ENCODE assay signal across 1 cellular context in genomic region chr20:3470627-3471396, GRCh38.
A peak's percentile ranks its signal among the peaks of the same experiment; 100 is the strongest.
TF ChIP-seq lines count a peak whose summit lies in the region.

Gene ATRN (plus strand): TSS chr20:3471018. CDS start chr20:3471108, 90 bp downstream.

TF ChIP-seq in GM23338, 12 proteins besides CTCF, POLR2A, EP300 and RAD21 (continued from another document):
- TF ChIP-seq, protein P1, sequence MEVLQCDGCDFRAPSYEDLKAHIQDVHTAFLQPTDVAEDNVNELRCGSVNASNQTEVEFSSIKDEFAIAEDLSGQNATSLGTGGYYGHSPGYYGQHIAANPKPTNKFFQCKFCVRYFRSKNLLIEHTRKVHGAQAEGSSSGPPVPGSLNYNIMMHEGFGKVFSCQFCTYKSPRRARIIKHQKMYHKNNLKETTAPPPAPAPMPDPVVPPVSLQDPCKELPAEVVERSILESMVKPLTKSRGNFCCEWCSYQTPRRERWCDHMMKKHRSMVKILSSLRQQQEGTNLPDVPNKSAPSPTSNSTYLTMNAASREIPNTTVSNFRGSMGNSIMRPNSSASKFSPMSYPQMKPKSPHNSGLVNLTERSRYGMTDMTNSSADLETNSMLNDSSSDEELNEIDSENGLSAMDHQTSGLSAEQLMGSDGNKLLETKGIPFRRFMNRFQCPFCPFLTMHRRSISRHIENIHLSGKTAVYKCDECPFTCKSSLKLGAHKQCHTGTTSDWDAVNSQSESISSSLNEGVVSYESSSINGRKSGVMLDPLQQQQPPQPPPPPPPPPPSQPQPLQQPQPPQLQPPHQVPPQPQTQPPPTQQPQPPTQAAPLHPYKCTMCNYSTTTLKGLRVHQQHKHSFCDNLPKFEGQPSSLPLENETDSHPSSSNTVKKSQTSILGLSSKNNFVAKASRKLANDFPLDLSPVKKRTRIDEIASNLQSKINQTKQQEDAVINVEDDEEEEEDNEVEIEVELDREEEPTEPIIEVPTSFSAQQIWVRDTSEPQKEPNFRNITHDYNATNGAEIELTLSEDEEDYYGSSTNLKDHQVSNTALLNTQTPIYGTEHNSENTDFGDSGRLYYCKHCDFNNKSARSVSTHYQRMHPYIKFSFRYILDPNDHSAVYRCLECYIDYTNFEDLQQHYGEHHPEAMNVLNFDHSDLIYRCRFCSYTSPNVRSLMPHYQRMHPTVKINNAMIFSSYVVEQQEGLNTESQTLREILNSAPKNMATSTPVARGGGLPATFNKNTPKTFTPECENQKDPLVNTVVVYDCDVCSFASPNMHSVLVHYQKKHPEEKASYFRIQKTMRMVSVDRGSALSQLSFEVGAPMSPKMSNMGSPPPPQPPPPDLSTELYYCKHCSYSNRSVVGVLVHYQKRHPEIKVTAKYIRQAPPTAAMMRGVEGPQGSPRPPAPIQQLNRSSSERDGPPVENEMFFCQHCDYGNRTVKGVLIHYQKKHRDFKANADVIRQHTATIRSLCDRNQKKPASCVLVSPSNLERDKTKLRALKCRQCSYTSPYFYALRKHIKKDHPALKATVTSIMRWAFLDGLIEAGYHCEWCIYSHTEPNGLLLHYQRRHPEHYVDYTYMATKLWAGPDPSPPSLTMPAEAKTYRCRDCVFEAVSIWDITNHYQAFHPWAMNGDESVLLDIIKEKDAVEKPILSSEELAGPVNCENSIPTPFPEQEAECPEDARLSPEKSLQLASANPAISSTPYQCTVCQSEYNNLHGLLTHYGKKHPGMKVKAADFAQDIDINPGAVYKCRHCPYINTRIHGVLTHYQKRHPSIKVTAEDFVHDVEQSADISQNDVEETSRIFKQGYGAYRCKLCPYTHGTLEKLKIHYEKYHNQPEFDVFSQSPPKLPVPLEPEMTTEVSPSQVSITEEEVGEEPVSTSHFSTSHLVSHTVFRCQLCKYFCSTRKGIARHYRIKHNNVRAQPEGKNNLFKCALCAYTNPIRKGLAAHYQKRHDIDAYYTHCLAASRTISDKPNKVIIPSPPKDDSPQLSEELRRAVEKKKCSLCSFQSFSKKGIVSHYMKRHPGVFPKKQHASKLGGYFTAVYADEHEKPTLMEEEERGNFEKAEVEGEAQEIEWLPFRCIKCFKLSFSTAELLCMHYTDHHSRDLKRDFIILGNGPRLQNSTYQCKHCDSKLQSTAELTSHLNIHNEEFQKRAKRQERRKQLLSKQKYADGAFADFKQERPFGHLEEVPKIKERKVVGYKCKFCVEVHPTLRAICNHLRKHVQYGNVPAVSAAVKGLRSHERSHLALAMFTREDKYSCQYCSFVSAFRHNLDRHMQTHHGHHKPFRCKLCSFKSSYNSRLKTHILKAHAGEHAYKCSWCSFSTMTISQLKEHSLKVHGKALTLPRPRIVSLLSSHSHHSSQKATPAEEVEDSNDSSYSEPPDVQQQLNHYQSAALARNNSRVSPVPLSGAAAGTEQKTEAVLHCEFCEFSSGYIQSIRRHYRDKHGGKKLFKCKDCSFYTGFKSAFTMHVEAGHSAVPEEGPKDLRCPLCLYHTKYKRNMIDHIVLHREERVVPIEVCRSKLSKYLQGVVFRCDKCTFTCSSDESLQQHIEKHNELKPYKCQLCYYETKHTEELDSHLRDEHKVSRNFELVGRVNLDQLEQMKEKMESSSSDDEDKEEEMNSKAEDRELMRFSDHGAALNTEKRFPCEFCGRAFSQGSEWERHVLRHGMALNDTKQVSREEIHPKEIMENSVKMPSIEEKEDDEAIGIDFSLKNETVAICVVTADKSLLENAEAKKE (CRISPR knock-in tag; IDR thresholded peaks at IDR 0.05): no peak
- TF ChIP-seq EZH2 (IDR thresholded peaks at IDR 0.05; ENCODE audit: low read depth, unreplicated experiment) (no peak), NANOG (IDR thresholded peaks at IDR 0.05; ENCODE audit: borderline replicate concordance) (no peak), ZNF114 (CRISPR knock-in tag; IDR thresholded peaks at IDR 0.05) (no peak), CREB1 (CRISPR knock-in tag; IDR thresholded peaks at IDR 0.05; ENCODE audit: low read depth) (peak; percentile 76), JUNB (IDR thresholded peaks at IDR 0.05; ENCODE audit: unreplicated experiment) (no peak), EZH2phosphoT487 (IDR thresholded peaks at IDR 0.05; ENCODE audit: unreplicated experiment) (no peak), STAT1 (IDR thresholded peaks at IDR 0.05; ENCODE audit: unreplicated experiment) (no peak), POLR2AphosphoS5 (IDR thresholded peaks at IDR 0.05; ENCODE audit: low read depth) (peak; percentile 78)
- TF ChIP-seq, protein P2, sequence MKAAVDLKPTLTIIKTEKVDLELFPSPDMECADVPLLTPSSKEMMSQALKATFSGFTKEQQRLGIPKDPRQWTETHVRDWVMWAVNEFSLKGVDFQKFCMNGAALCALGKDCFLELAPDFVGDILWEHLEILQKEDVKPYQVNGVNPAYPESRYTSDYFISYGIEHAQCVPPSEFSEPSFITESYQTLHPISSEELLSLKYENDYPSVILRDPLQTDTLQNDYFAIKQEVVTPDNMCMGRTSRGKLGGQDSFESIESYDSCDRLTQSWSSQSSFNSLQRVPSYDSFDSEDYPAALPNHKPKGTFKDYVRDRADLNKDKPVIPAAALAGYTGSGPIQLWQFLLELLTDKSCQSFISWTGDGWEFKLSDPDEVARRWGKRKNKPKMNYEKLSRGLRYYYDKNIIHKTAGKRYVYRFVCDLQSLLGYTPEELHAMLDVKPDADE (IDR thresholded peaks at IDR 0.05): no peak; the same call in 1 of the 2 replicates
